ENCODE assay signal across 20 cellular contexts in genomic region chr5:6843821-6844220, GRCh38.
"Had no signal": no experiment of that assay in that cellular context is flagged by ENCODE, and none has a peak within 500 bp of the region (broad histone marks: within the 10 kb centered on the region; RNA-seq: fewer than 3 reads in every experiment).

No MANE protein-coding gene starts in this region.

- H3K4me1 Mint-ChIP-seq: memory B cell had no signal

- H3K27ac Mint-ChIP-seq: memory B cell; naive thymus-derived CD4-positive, alpha-beta T cell; natural killer cell treated with Interleukin-12 subunit alpha and Interleukin-12 subunit beta and Interleukin-15 and Interleukin-18, amount 100 ng/mL, for 72 hours; progenitor cell of endocrine pancreas; stimulated activated naive CD8-positive, alpha-beta T cell treated with anti-CD3 and anti-CD28 coated beads, Interleukin-15, Interleukin-2, amounts not matched to agents 100 ng/mL and 50 ng/mL, for 24 hours had no signal

- DNase-seq: heart right ventricle; islet precursor cell; left ventricle myocardium inferior; midbrain; mucosa of descending colon; naive thymus-derived CD4-positive, alpha-beta T cell; nucleus accumbens; right lobe of liver; stimulated activated CD4-positive, alpha-beta T cell treated with anti-CD3 and anti-CD28 coated beads, Interleukin-12 subunit alpha, Interleukin-12 subunit beta, amount 100 ng/mL, for 4 hours; stimulated activated CD4-positive, alpha-beta T cell treated with anti-CD3 and anti-CD28 coated beads, Interleukin-15, amount 100 ng/mL, for 24 hours; stimulated activated CD4-positive, alpha-beta T cell treated with anti-CD3 and anti-CD28 coated beads, Interleukin-2, amount 100 ng/mL, for 24 hours; stimulated activated CD4-positive, alpha-beta T cell treated with anti-CD3 and anti-CD28 coated beads, Interleukin-4, amount 100 ng/mL, for 1 hour; stimulated activated naive CD4-positive, alpha-beta T cell; tibial artery; trophoblast cell; upper lobe of right lung had no signal

- H3K4me3 Mint-ChIP-seq: memory B cell; naive thymus-derived CD4-positive, alpha-beta T cell; natural killer cell treated with Interleukin-12 subunit alpha and Interleukin-12 subunit beta and Interleukin-15 and Interleukin-18, amount 100 ng/mL, for 72 hours; stimulated activated naive CD8-positive, alpha-beta T cell treated with anti-CD3 and anti-CD28 coated beads, Interleukin-15, Interleukin-2, amounts not matched to agents 100 ng/mL and 50 ng/mL, for 24 hours had no signal

- H3K9me3 Mint-ChIP-seq: natural killer cell treated with Interleukin-12 subunit alpha and Interleukin-12 subunit beta and Interleukin-15 and Interleukin-18, amount 100 ng/mL, for 72 hours; stimulated activated naive CD8-positive, alpha-beta T cell treated with anti-CD3 and anti-CD28 coated beads, Interleukin-15, Interleukin-2, amounts not matched to agents 100 ng/mL and 50 ng/mL, for 24 hours had no signal

- ATAC-seq: heart right ventricle; mucosa of descending colon; naive thymus-derived CD4-positive, alpha-beta T cell; right lobe of liver had no signal

- H3K36me3 Mint-ChIP-seq: memory B cell; naive thymus-derived CD4-positive, alpha-beta T cell; natural killer cell treated with Interleukin-12 subunit alpha and Interleukin-12 subunit beta and Interleukin-15 and Interleukin-18, amount 100 ng/mL, for 72 hours had no signal
